In the genomic region with DNA sequence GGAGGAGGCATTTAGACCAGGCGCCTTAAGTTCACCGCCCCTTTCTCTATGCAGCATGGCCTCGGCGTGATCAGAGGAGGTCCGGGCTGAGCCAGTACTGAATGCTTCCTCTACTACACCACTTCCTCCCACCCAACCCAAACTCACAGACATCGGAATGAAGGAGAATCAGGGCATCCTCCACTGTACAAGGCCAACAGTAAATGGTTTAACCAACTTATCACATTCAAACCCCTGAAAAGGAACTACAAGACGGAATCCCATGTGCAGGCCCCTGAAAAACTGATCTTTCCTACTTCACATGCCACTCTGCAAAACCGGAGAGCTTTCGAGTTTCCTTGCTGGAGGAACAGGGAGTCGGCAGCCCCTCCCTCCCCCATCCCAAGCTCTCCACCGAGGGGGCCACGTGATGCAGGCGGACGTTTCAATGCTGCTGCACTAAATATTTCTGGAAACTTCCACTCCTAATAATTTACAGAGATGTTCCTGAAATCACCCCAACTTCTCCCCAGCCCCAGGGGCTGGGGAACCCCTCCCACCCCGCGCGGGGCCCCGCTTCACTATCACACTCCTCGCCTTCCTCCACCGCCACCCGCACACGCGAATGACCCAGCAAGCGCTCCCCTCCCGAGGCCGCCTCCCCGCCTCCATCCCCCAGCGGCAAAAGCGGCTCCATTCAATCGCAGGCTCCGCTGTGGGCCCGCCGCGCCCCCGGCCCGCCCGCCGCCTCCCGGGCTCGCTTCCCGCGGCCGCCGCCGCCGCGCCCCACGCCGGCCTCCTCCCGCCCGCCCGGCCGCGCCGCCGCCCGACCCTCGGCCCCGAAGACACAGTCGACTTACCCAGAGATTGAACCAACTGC, we compare ENCODE assay signal across 8 cellular contexts. TPM values are rescaled to one million over a fixed set of nuclear protein-coding genes. Genes with fewer than 3 reads are reported as not detected.
DNase-seq lines count a peak whose midpoint lies in the region; TF ChIP-seq lines count a peak whose summit lies in the region.

No MANE protein-coding gene starts in this region.

- H3K4me2 ChIP-seq in OCI-LY1 (ENCODE audit: low read length), result peak overlapping the region; percentile 80

- no peak overlapping the region for H2AFZ ChIP-seq in OCI-LY1 (ENCODE audit: low read length)

- peak overlapping the region; percentile 90 for H3K9ac ChIP-seq in OCI-LY1 (ENCODE audit: low read length)

- H3K27ac ChIP-seq in OCI-LY1 (ENCODE audit: low read depth, low read length, poor library complexity, severe bottlenecking), result peak overlapping the region; percentile 93

- DNase-seq in COR-L47 (lab: John Stamatoyannopoulos, UW), result peak; percentile 36
- peak; percentile 83 for DNase-seq in GM20000 (ENCODE audit: low spot score)
- DNase-seq in HT-29 (ENCODE audit: low spot score), result peak; percentile 92
- DNase-seq in activated T-cell treated with anti-CD3 and anti-CD28 coated beads for 48 hours (ENCODE audit: low read depth), result peak; percentile 77
- DNase-seq in epithelial cell of proximal tubule (ENCODE audit: low read depth), result peak; percentile 42
- DNase-seq in mucosa of gallbladder (ENCODE audit: low spot score), result peak; percentile 84
- DNase-seq in stimulated activated CD8-positive, alpha-beta memory T cell treated with anti-CD3 and anti-CD28 coated beads, Interleukin-4, amount 100 ng/mL, for 24 hours (ENCODE audit: low read depth), result peak; percentile 75

- peaks cover 5% of the 10 kb centered on the region; the same call in 1 of the 2 replicates for H4K20me1 ChIP-seq in OCI-LY1 (ENCODE audit: insufficient read depth, low read length)

- H3K27me3 ChIP-seq in OCI-LY1 (ENCODE audit: insufficient read depth, low read length), result no peaks in the 10 kb centered on the region

- peaks cover 41% of the 10 kb centered on the region for H3K4me1 ChIP-seq in OCI-LY1 (ENCODE audit: insufficient read depth, low read length, severe bottlenecking)

- H3K9me2 ChIP-seq in OCI-LY1 (ENCODE audit: low read depth, low read length), result no peaks in the 10 kb centered on the region

- H3K9me3 ChIP-seq in OCI-LY1 (ENCODE audit: low read length), result no peaks in the 10 kb centered on the region

- no peaks in the 10 kb centered on the region for H3F3A ChIP-seq in OCI-LY1 (ENCODE audit: insufficient read depth, low read length)

- peaks cover 34% of the 10 kb centered on the region for H3K36me3 ChIP-seq in OCI-LY1 (ENCODE audit: insufficient read depth, low read length)

- peaks cover 57% of the 10 kb centered on the region for H3K79me2 ChIP-seq in OCI-LY1 (ENCODE audit: insufficient read depth, low read length)

- H3K4me3 ChIP-seq in OCI-LY1 (ENCODE audit: low read depth, low read length, poor library complexity, severe bottlenecking) (peak overlapping the region; percentile 91), epithelial cell of proximal tubule (ENCODE audit: low read depth, low read length) (peak overlapping the region; percentile 83)

- TF ChIP-seq CTCF in GM20000 (IDR thresholded peaks at IDR 0.05; ENCODE audit: extremely low read depth, missing control alignments) (no peak), OCI-LY1 (IDR thresholded peaks at IDR 0.05; ENCODE audit: low read length) (no peak), epithelial cell of proximal tubule (conservative IDR thresholded peaks at IDR 0.05; ENCODE audit: low read depth, low read length) (no peak)

RNA-seq across cellular contexts. Expression of a gene that starts 1.2 kb away (rescaled TPM):
- 85.6 and 101 TPM in 2 replicates for total RNA-seq in HT-29 (2014; rRNA removed; shearing (Covaris generic))
- total RNA-seq in epithelial cell of proximal tubule (104 and 128 TPM in 2 replicates), mucosa of gallbladder (134 TPM)

Comparison
In these comparisons a context has a peak if more than half of its experiments do, and no peak if none do; other contexts are left out.
1. Peak in every context shown above with its lines: DNase-seq, H3K4me3 ChIP-seq and H3K27ac ChIP-seq.
2. DNase-seq: peak in every context shown above with its lines; median percentile 92 in HT-29; 84 in mucosa of gallbladder; 83 in GM20000; 77 in activated T-cell treated with anti-CD3 and anti-CD28 coated beads for 48 hours; 75 in stimulated activated CD8-positive, alpha-beta memory T cell treated with anti-CD3 and anti-CD28 coated beads, Interleukin-4, amount 100 ng/mL, for 24 hours; 42 in epithelial cell of proximal tubule; 36 in COR-L47.